37 cellular contexts compared by ENCODE assay signal in the genomic region with DNA sequence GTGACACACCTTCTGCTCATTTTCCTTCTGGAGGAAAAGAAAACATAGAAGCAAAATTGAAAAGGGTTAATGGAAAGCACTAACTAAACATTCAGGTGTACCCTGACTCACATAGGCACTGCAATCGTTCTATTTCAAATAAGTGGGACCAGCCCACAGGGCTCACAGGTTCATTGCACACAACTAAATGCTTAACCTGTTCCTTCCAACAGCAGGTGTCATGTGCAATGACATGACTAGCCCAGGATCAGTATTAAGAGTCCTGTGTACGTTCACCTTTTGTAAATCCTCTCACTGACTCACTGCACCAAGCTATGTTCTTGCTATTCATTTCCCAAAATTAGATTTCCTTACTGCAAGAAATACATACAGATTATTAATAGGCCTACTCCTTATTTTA.
"Had no signal": no experiment of that assay in that cellular context is flagged by ENCODE, and none has a peak within 500 bp of the region (broad histone marks: within the 10 kb centered on the region; RNA-seq: fewer than 3 reads in every experiment).

No MANE protein-coding gene starts in this region.

- H3K27me3 Mint-ChIP-seq: activated CD4-positive, alpha-beta memory T cell treated with anti-CD3 and anti-CD28 coated beads, Interleukin-2, amount 10 ng/mL, durations not matched to agents 7 days and 5 days; activated CD4-positive, alpha-beta T cell treated with anti-CD3 and anti-CD28 coated beads for 36 hours; activated CD4-positive, alpha-beta T cell treated with anti-CD3 and anti-CD28 coated beads, Interleukin-2, amount 10 ng/mL, durations not matched to agents 7 days and 5 days; activated CD8-positive, alpha-beta memory T cell treated with anti-CD3 and anti-CD28 coated beads, Interleukin-2, amount 10 ng/mL, durations not matched to agents 7 days and 5 days; activated naive CD4-positive, alpha-beta T cell treated with anti-CD3 and anti-CD28 coated beads, Interleukin-2, amount 10 ng/mL, durations not matched to agents 7 days and 5 days; activated naive CD4-positive, alpha-beta T cell treated with anti-CD3 and anti-CD28 coated beads, Interleukin-2, amount 50 U/mL, for 24 hours; activated naive CD8-positive, alpha-beta T cell; activated naive CD8-positive, alpha-beta T cell treated with anti-CD3 and anti-CD28 coated beads, Interleukin-2, amount 10 ng/mL, durations not matched to agents 7 days and 5 days; activated naive CD8-positive, alpha-beta T cell treated with anti-CD3 and anti-CD28 coated beads, Interleukin-2, amount 50 U/mL, for 24 hours; activated T-cell treated with anti-CD3 and anti-CD28 coated beads, Interleukin-2, amount 50 U/mL, for 24 hours; central memory CD8-positive, alpha-beta T cell had no signal

- H3K36me3 Mint-ChIP-seq: brain, WTC11 had no signal

- H3K27me3 ChIP-seq: ascending aorta, cardiac muscle cell had no signal

- H3K27ac ChIP-seq: ascending aorta, cardiac muscle cell, WERI-Rb-1 had no signal

- H3K4me1 Mint-ChIP-seq: activated CD4-positive, alpha-beta T cell treated with anti-CD3 and anti-CD28 coated beads, Interleukin-2, amount 10 ng/mL, durations not matched to agents 7 days and 5 days; activated naive CD4-positive, alpha-beta T cell treated with anti-CD3 and anti-CD28 coated beads, Interleukin-2, amount 10 ng/mL, durations not matched to agents 7 days and 5 days; activated naive CD4-positive, alpha-beta T cell treated with anti-CD3 and anti-CD28 coated beads, Interleukin-2, amount 50 U/mL, for 24 hours; activated naive CD8-positive, alpha-beta T cell treated with anti-CD3 and anti-CD28 coated beads, Interleukin-2, amount 10 ng/mL, durations not matched to agents 7 days and 5 days; activated naive CD8-positive, alpha-beta T cell treated with anti-CD3 and anti-CD28 coated beads, Interleukin-2, amount 50 U/mL, for 24 hours; brain; WTC11 had no signal

- H3K4me3 Mint-ChIP-seq: activated CD4-positive, alpha-beta memory T cell treated with anti-CD3 and anti-CD28 coated beads, Interleukin-2, amount 10 ng/mL, durations not matched to agents 7 days and 5 days; activated CD4-positive, alpha-beta T cell treated with anti-CD3 and anti-CD28 coated beads for 36 hours; activated CD4-positive, alpha-beta T cell treated with anti-CD3 and anti-CD28 coated beads, Interleukin-2, amount 10 ng/mL, durations not matched to agents 7 days and 5 days; activated CD8-positive, alpha-beta memory T cell treated with anti-CD3 and anti-CD28 coated beads, Interleukin-2, amount 10 ng/mL, durations not matched to agents 7 days and 5 days; activated CD8-positive, alpha-beta T cell treated with anti-CD3 and anti-CD28 coated beads, Interleukin-2, amount 10 ng/mL, durations not matched to agents 7 days and 5 days; activated naive CD4-positive, alpha-beta T cell treated with anti-CD3 and anti-CD28 coated beads, Interleukin-2, amount 10 ng/mL, durations not matched to agents 7 days and 5 days; activated naive CD4-positive, alpha-beta T cell treated with anti-CD3 and anti-CD28 coated beads, Interleukin-2, amount 50 U/mL, for 24 hours; activated naive CD8-positive, alpha-beta T cell; activated naive CD8-positive, alpha-beta T cell treated with anti-CD3 and anti-CD28 coated beads, Interleukin-2, amount 10 ng/mL, durations not matched to agents 7 days and 5 days; activated naive CD8-positive, alpha-beta T cell treated with anti-CD3 and anti-CD28 coated beads, Interleukin-2, amount 50 U/mL, for 24 hours; activated T-cell treated with anti-CD3 and anti-CD28 coated beads, Interleukin-2, amount 50 U/mL, for 24 hours; brain; central memory CD8-positive, alpha-beta T cell; T-helper 1 cell treated with Interleukin-12 subunit alpha and Interleukin-12 subunit beta and Interleukin-4 antibody, amounts not matched to agents 30 μg/mL and 1 μg/mL, for 36 hours; T-helper 2 cell treated with Interferon-gamma antibody and Interleukin-4, amounts not matched to agents 5 μg/mL and 100 μg/mL, for 36 hours; WTC11 had no signal

- H3K36me3 ChIP-seq: ascending aorta, cardiac muscle cell, WERI-Rb-1 had no signal

- H3K9me3 Mint-ChIP-seq: activated CD4-positive, alpha-beta memory T cell treated with anti-CD3 and anti-CD28 coated beads, Interleukin-2, amount 10 ng/mL, durations not matched to agents 7 days and 5 days; activated CD4-positive, alpha-beta T cell treated with anti-CD3 and anti-CD28 coated beads, Interleukin-2, amount 10 ng/mL, durations not matched to agents 7 days and 5 days; activated naive CD4-positive, alpha-beta T cell treated with anti-CD3 and anti-CD28 coated beads, Interleukin-2, amount 10 ng/mL, durations not matched to agents 7 days and 5 days; activated naive CD4-positive, alpha-beta T cell treated with anti-CD3 and anti-CD28 coated beads, Interleukin-2, amount 50 U/mL, for 24 hours; activated naive CD8-positive, alpha-beta T cell treated with anti-CD3 and anti-CD28 coated beads, Interleukin-2, amount 10 ng/mL, durations not matched to agents 7 days and 5 days; activated naive CD8-positive, alpha-beta T cell treated with anti-CD3 and anti-CD28 coated beads, Interleukin-2, amount 50 U/mL, for 24 hours; activated T-cell treated with anti-CD3 and anti-CD28 coated beads, Interleukin-2, amount 50 U/mL, for 24 hours; activated T-helper 2 cell treated with anti-CD3 and anti-CD28 coated beads, Interferon-gamma antibody, Interleukin-2, Interleukin-4, amounts not matched to agents 10 μg/mL and 5 μg/mL and 100 μg/mL, durations not matched to agents 14 hours and 24 hours and 36 hours; brain; central memory CD8-positive, alpha-beta T cell; T-helper 1 cell treated with Interleukin-12 subunit alpha and Interleukin-12 subunit beta and Interleukin-4 antibody, amounts not matched to agents 30 μg/mL and 1 μg/mL, for 36 hours; T-helper 2 cell treated with Interferon-gamma antibody and Interleukin-4, amounts not matched to agents 5 μg/mL and 100 μg/mL, for 36 hours; WTC11 had no signal

- H3K4me3 ChIP-seq: ascending aorta, cardiac muscle cell had no signal

- DNase-seq: activated CD4-positive, alpha-beta memory T cell treated with anti-CD3 and anti-CD28 coated beads, Interleukin-2, amount 10 ng/mL, durations not matched to agents 7 days and 5 days; activated CD4-positive, alpha-beta T cell treated with anti-CD3 and anti-CD28 coated beads for 1 hour; activated CD4-positive, alpha-beta T cell treated with anti-CD3 and anti-CD28 coated beads for 36 hours; activated CD4-positive, alpha-beta T cell treated with anti-CD3 and anti-CD28 coated beads for 48 hours; activated CD4-positive, alpha-beta T cell treated with anti-CD3 and anti-CD28 coated beads, Interleukin-2, amount 10 ng/mL, durations not matched to agents 7 days and 5 days; activated CD4-positive, alpha-beta T cell treated with anti-CD3 and anti-CD28 coated beads, Interleukin-2, amount 50 U/mL, for 48 hours; activated CD4-positive, CD25-positive, alpha-beta regulatory T cell; activated CD8-positive, alpha-beta memory T cell treated with anti-CD3 and anti-CD28 coated beads for 24 hours; activated CD8-positive, alpha-beta memory T cell treated with anti-CD3 and anti-CD28 coated beads, Interleukin-2, amount 10 ng/mL, durations not matched to agents 7 days and 5 days; activated CD8-positive, alpha-beta memory T cell treated with anti-CD3 and anti-CD28 coated beads, Interleukin-2, amount 50 U/mL, for 48 hours; activated CD8-positive, alpha-beta T cell treated with anti-CD3 and anti-CD28 coated beads, Interleukin-2, amount 10 ng/mL, durations not matched to agents 7 days and 5 days; activated effector memory CD4-positive, alpha-beta T cell treated with Interleukin-2 at 50 U/mL for 16 hours; activated gamma-delta T cell; activated naive CD4-positive, alpha-beta T cell treated with anti-CD3 and anti-CD28 coated beads, Interleukin-2, amount 10 ng/mL, durations not matched to agents 7 days and 5 days; activated naive CD4-positive, alpha-beta T cell treated with Interleukin-2 at 50 U/mL for 16 hours; activated naive CD8-positive, alpha-beta T cell treated with anti-CD3 and anti-CD28 coated beads, Interleukin-2, amount 10 ng/mL, durations not matched to agents 7 days and 5 days; activated naive CD8-positive, alpha-beta T cell treated with anti-CD3 and anti-CD28 coated beads, Interleukin-2, amount 50 U/mL, for 24 hours; activated T-cell treated with anti-CD3 and anti-CD28 coated beads, Interleukin-2, amount 50 U/mL, for 24 hours; activated T-cell treated with anti-CD3 and anti-CD28 coated beads, Interleukin-2, amount 50 U/mL, for 48 hours; amygdala; anterior cingulate cortex; cerebellar nuclear complex; T-helper 1 cell; T-helper 2 cell; T-helper 9 cell; WERI-Rb-1 had no signal

- ATAC-seq: activated CD4-positive, alpha-beta T cell treated with anti-CD3 and anti-CD28 coated beads for 36 hours; activated CD4-positive, CD25-positive, alpha-beta regulatory T cell treated with anti-CD3 and anti-CD28 coated beads, Interleukin-2, amount 50 U/mL, for 24 hours; activated CD8-positive, alpha-beta memory T cell treated with anti-CD3 and anti-CD28 coated beads, Interleukin-2, amount 10 ng/mL, durations not matched to agents 7 days and 5 days; activated CD8-positive, alpha-beta T cell treated with anti-CD3 and anti-CD28 coated beads, Interleukin-2, amount 10 ng/mL, durations not matched to agents 7 days and 5 days; activated naive CD8-positive, alpha-beta T cell treated with anti-CD3 and anti-CD28 coated beads, Interleukin-2, amount 50 U/mL, for 24 hours; WTC11 had no signal

- H3K27ac Mint-ChIP-seq: activated CD4-positive, alpha-beta memory T cell treated with anti-CD3 and anti-CD28 coated beads, Interleukin-2, amount 10 ng/mL, durations not matched to agents 7 days and 5 days; activated CD4-positive, alpha-beta T cell treated with anti-CD3 and anti-CD28 coated beads for 36 hours; activated CD4-positive, alpha-beta T cell treated with anti-CD3 and anti-CD28 coated beads, Interleukin-2, amount 10 ng/mL, durations not matched to agents 7 days and 5 days; activated CD8-positive, alpha-beta memory T cell treated with anti-CD3 and anti-CD28 coated beads, Interleukin-2, amount 10 ng/mL, durations not matched to agents 7 days and 5 days; activated CD8-positive, alpha-beta T cell treated with anti-CD3 and anti-CD28 coated beads, Interleukin-2, amount 10 ng/mL, durations not matched to agents 7 days and 5 days; activated naive CD4-positive, alpha-beta T cell treated with anti-CD3 and anti-CD28 coated beads, Interleukin-2, amount 10 ng/mL, durations not matched to agents 7 days and 5 days; activated naive CD4-positive, alpha-beta T cell treated with anti-CD3 and anti-CD28 coated beads, Interleukin-2, amount 50 U/mL, for 24 hours; activated naive CD8-positive, alpha-beta T cell; activated naive CD8-positive, alpha-beta T cell treated with anti-CD3 and anti-CD28 coated beads, Interleukin-2, amount 10 ng/mL, durations not matched to agents 7 days and 5 days; activated naive CD8-positive, alpha-beta T cell treated with anti-CD3 and anti-CD28 coated beads, Interleukin-2, amount 50 U/mL, for 24 hours; activated T-cell treated with anti-CD3 and anti-CD28 coated beads, Interleukin-2, amount 50 U/mL, for 24 hours; activated T-helper 2 cell treated with anti-CD3 and anti-CD28 coated beads, Interferon-gamma antibody, Interleukin-2, Interleukin-4, amounts not matched to agents 10 μg/mL and 5 μg/mL and 100 μg/mL, durations not matched to agents 14 hours and 24 hours and 36 hours; T-helper 1 cell treated with Interleukin-12 subunit alpha and Interleukin-12 subunit beta and Interleukin-4 antibody, amounts not matched to agents 30 μg/mL and 1 μg/mL, for 36 hours; T-helper 2 cell treated with Interferon-gamma antibody and Interleukin-4, amounts not matched to agents 5 μg/mL and 100 μg/mL, for 36 hours; WTC11 had no signal

- H3K9me3 ChIP-seq: ascending aorta had no signal
